1 cellular context compared by ENCODE assay signal in the genomic region with DNA sequence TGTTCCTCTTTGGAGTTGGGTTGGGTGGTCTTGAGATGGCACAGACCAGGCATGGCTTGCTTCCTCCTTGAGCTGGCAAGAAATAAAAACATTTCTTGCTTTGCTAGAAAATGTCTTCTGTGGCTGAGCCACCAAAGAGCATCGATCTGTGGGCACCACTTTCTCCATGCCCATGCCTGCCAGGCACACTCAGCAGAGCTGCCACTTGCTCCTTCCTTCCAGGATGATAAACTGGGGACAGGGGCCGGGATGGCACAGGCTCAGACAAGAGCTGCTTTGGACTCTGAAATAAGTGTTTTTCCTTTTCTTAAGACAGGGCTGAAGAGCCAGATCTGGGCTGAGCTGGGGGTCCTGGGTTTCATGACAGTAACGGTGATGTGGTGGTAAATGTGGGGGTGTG.
TF ChIP-seq lines count a peak whose summit lies in the region.

No MANE protein-coding gene starts in this region.

TF ChIP-seq in GM23338, 12 proteins besides CTCF, POLR2A, EP300 and RAD21:
- TF ChIP-seq STAT1 (IDR thresholded peaks at IDR 0.05; ENCODE audit: unreplicated experiment) (no peak), EZH2phosphoT487 (IDR thresholded peaks at IDR 0.05; ENCODE audit: unreplicated experiment) (no peak)
